Comparison of ENCODE assay signal across 1 cellular context in the genomic region with DNA sequence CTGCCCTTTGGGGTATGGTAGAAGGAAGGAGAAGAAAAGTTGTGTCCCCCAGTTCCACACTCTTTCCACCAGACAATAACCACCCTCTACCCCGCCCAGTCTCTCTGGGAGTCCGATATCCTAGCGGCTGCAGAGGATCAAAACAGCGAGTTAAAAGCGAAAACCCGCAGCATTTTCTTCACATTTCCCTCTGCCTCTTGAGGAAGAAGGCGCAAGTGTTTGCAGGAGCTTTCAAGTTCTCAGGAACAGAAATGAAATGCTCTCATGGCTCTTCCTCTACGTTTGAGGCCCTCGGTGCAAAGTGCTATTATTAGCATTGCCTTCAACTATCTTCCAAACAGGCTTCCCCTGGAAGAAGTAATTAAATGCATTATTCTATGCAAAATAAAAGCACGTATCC.
TF ChIP-seq lines count a peak whose summit lies in the region.

No MANE protein-coding gene starts in this region.

TF ChIP-seq in HCT116, 20 proteins besides CTCF, POLR2A, EP300 and RAD21:
- TF ChIP-seq CEBPB (IDR thresholded peaks at IDR 0.05; ENCODE audit: low read depth) (no peak), CBX3 (IDR thresholded peaks at IDR 0.05; ENCODE audit: low read depth) (no peak), EGR1 (IDR thresholded peaks at IDR 0.05; ENCODE audit: low read depth) (no peak), FOSL1 (IDR thresholded peaks at IDR 0.05; ENCODE audit: low read depth) (no peak), JUND (IDR thresholded peaks at IDR 0.05) (no peak), POLR2AphosphoS5 (IDR thresholded peaks at IDR 0.05; ENCODE audit: low read depth, low read length) (no peak), ELF1 (IDR thresholded peaks at IDR 0.05; ENCODE audit: borderline replicate concordance, low read depth) (no peak), TCF7L2 (IDR thresholded peaks at IDR 0.05; ENCODE audit: borderline replicate concordance, extremely low read depth, insufficient read depth, insufficient read length) (no peak), ZFX (IDR thresholded peaks at IDR 0.05) (no peak), SRF (IDR thresholded peaks at IDR 0.05; ENCODE audit: low read depth) (no peak), SIN3A (IDR thresholded peaks at IDR 0.05; ENCODE audit: low read depth) (no peak), EZH2phosphoT487 (IDR thresholded peaks at IDR 0.05; ENCODE audit: borderline replicate concordance) (no peak), YY1 (IDR thresholded peaks at IDR 0.05; ENCODE audit: extremely low read depth, insufficient replicate concordance, low read depth, low read length) (no peak), SP1 (IDR thresholded peaks at IDR 0.05; ENCODE audit: low read depth) (no peak), EZH2 (IDR thresholded peaks at IDR 0.05) (no peak), ZNF274 (IDR thresholded peaks at IDR 0.05; ENCODE audit: low read depth, low read length) (no peak)
- TF ChIP-seq, protein P1, sequence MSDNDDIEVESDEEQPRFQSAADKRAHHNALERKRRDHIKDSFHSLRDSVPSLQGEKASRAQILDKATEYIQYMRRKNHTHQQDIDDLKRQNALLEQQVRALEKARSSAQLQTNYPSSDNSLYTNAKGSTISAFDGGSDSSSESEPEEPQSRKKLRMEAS (IDR thresholded peaks at IDR 0.05): no peak
- TF ChIP-seq, protein P2, sequence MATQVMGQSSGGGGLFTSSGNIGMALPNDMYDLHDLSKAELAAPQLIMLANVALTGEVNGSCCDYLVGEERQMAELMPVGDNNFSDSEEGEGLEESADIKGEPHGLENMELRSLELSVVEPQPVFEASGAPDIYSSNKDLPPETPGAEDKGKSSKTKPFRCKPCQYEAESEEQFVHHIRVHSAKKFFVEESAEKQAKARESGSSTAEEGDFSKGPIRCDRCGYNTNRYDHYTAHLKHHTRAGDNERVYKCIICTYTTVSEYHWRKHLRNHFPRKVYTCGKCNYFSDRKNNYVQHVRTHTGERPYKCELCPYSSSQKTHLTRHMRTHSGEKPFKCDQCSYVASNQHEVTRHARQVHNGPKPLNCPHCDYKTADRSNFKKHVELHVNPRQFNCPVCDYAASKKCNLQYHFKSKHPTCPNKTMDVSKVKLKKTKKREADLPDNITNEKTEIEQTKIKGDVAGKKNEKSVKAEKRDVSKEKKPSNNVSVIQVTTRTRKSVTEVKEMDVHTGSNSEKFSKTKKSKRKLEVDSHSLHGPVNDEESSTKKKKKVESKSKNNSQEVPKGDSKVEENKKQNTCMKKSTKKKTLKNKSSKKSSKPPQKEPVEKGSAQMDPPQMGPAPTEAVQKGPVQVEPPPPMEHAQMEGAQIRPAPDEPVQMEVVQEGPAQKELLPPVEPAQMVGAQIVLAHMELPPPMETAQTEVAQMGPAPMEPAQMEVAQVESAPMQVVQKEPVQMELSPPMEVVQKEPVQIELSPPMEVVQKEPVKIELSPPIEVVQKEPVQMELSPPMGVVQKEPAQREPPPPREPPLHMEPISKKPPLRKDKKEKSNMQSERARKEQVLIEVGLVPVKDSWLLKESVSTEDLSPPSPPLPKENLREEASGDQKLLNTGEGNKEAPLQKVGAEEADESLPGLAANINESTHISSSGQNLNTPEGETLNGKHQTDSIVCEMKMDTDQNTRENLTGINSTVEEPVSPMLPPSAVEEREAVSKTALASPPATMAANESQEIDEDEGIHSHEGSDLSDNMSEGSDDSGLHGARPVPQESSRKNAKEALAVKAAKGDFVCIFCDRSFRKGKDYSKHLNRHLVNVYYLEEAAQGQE (IDR thresholded peaks at IDR 0.05; ENCODE audit: low read depth): no peak
- TF ChIP-seq, protein P3, sequence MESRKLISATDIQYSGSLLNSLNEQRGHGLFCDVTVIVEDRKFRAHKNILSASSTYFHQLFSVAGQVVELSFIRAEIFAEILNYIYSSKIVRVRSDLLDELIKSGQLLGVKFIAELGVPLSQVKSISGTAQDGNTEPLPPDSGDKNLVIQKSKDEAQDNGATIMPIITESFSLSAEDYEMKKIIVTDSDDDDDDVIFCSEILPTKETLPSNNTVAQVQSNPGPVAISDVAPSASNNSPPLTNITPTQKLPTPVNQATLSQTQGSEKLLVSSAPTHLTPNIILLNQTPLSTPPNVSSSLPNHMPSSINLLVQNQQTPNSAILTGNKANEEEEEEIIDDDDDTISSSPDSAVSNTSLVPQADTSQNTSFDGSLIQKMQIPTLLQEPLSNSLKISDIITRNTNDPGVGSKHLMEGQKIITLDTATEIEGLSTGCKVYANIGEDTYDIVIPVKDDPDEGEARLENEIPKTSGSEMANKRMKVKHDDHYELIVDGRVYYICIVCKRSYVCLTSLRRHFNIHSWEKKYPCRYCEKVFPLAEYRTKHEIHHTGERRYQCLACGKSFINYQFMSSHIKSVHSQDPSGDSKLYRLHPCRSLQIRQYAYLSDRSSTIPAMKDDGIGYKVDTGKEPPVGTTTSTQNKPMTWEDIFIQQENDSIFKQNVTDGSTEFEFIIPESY (IDR thresholded peaks at IDR 0.05; ENCODE audit: extremely low read depth, insufficient replicate concordance, low read length): no peak
- TF ChIP-seq, protein P4, sequence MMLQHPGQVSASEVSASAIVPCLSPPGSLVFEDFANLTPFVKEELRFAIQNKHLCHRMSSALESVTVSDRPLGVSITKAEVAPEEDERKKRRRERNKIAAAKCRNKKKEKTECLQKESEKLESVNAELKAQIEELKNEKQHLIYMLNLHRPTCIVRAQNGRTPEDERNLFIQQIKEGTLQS (IDR thresholded peaks at IDR 0.05): no peak
